8 cellular contexts compared by ENCODE assay signal in the genomic region with DNA sequence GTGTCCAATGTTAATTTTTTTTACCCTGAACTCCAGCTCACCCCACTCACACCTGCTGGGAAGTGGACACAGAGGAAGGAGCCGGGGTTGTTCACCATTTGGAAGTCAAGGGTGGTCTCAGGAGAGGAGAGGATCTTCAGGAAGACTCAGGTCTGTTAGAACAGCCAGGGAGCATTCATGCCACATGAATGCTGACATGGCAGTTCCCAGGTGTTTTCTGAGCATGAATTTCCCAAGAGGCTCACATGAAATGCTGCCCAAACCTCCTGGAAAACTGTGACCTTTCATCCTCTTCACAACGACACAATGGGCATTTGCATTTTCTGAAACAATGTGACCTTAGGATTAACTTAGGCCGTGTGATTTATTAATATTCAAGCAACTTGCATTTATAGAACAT.
"Had no signal": no experiment of that assay in that cellular context is flagged by ENCODE, and none has a peak within 500 bp of the region (broad histone marks: within the 10 kb centered on the region; RNA-seq: fewer than 3 reads in every experiment).

No MANE protein-coding gene starts in this region.

- FAIRE-seq: G401.6, GM12878, GM12891, GM12892, GM18507, GM19239 had no signal

- H3K4me3 ChIP-seq: GM12878 had no signal

- DNase-seq: GDM1, GF-D8 had no signal

- ATAC-seq: GM12878 had no signal
